Comparison of ENCODE assay signal across 15 cellular contexts in the genomic region with DNA sequence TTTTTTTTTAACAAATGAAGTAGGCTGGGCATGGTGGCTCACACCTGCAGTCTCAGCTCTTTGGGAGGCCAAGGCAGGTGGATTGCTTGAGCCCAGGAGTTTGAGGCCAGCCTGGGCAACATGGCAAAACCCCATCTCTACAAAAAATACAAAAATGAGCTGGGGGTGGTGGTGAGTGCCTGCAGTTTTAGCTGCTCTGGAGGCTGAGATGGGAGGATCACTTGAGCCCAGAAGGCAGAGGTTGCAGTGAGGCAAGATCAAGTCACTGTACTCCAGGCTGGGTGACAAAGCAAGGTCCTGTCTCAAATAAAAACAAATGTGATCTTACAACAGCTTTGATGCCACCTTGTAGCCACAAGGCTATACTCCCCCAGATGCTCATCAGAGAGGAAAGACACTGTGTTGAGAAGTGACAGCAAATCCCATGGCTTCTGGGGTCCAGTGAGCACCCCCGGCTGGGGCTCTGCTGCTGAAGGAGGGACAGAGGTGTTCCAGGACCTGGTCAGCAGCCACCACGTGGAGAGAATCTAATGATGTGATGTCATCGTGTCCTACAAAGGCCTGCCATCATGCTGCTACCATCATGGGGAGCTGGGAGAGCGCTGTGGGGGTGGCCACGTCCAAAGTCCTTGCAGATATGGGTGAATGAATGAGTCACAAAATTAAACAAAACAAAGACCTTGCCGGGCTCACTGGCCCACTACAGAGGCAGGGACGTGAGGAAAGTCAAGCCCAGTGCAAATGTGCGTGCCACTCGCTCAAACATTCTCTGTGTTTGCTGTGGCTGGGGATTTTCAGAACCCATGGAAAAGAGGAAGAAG.
DNase-seq lines count a peak whose midpoint lies in the region; ATAC-seq and TF ChIP-seq lines count a peak whose summit lies in the region.
"Had no signal": no experiment of that assay in that cellular context is flagged by ENCODE, and none has a peak within 500 bp of the region (broad histone marks: within the 10 kb centered on the region; RNA-seq: fewer than 3 reads in every experiment).

No MANE protein-coding gene starts in this region.

- intact Hi-C loops in transverse colon (cut with DNase I; ENCODE audit: low total_unique reads) = no loop called here

- TF ChIP-seq EP300 in transverse colon (IDR thresholded peaks at IDR 0.05; ENCODE audit: low read depth) = no peak

- peaks cover 5% of the 10 kb centered on the region; the same call in 1 of the 2 replicates for H3F3A ChIP-seq in GM23338 (replicated peaks; ENCODE audit: low read depth)
- peaks cover 31% of the 10 kb centered on the region for H3F3A ChIP-seq in GM23248 (ENCODE audit: insufficient read depth)

- H3K79me2 ChIP-seq in GM23338 (replicated peaks; ENCODE audit: insufficient read depth) (no peaks in the 10 kb centered on the region), GM23248 (ENCODE audit: insufficient read depth) (no peaks in the 10 kb centered on the region)

- 79% methylated on average over 9 of the region's 9 CpGs for WGBS in mesenchymal stem cell
- 94 to 95% methylated on average over 9 of the region's 9 CpGs for WGBS in GM23248 (ENCODE audit: low coverage in 1 of 2, low lambda C conversion rate in 2 of 2, missing lambda C conversion rate in 2 of 2), 2 experiments
- 79 to 100% methylated on average over 1 to 9 of the region's 9 CpGs for WGBS in transverse colon (ENCODE audit: low coverage in 1 of 2), 2 donors

- no peaks in the 10 kb centered on the region for H4K20me1 ChIP-seq in GM23338 (replicated peaks; ENCODE audit: insufficient read depth)
- no peaks in the 10 kb centered on the region for H4K20me1 ChIP-seq in GM23248 (ENCODE audit: insufficient read depth)

- H3K18ac ChIP-seq in mesenchymal stem cell (ENCODE audit: low read depth in 1 of 2, low read length in 2 of 2) = no peak overlapping the region

- H3K4me1 ChIP-seq in GM23338 (ENCODE audit: insufficient read depth) (peaks cover 23% of the 10 kb centered on the region), mesenchymal stem cell (ENCODE audit: control insufficient read depth, insufficient read depth, low read depth, low read length) (peaks cover 31% of the 10 kb centered on the region), GM23248 (ENCODE audit: insufficient read depth) (peaks cover 30% of the 10 kb centered on the region), transverse colon (peaks cover 15 to 27% (median 21%) of the 10 kb centered on the region in 4 donors)

- H3K4ac ChIP-seq in mesenchymal stem cell (ENCODE audit: low read depth in 1 of 2, low read length in 2 of 2) = no peak overlapping the region

- peaks cover 17% of the 10 kb centered on the region for H3K27me3 Mint-ChIP-seq in GM23338 (ENCODE audit: insufficient read depth, low read depth, poor library complexity)

- H3K27ac ChIP-seq in GM23338 (ENCODE audit: low read depth) (peak overlapping the region; percentile 39; the same call in 1 of the 2 replicates), mesenchymal stem cell (ENCODE audit: low read length, poor library complexity, severe bottlenecking) (no peak overlapping the region), GM23248 (no peak overlapping the region), transverse colon (no peak overlapping the region)
- H3K27ac ChIP-seq: lower lobe of right lung, PC-9, skin epidermis had no signal

- no peaks in the 10 kb centered on the region for H3K36me3 ChIP-seq in GM23338 (ENCODE audit: insufficient read depth)
- H3K36me3 ChIP-seq in mesenchymal stem cell (ENCODE audit: control insufficient read depth in 1 of 2, insufficient read depth in 2 of 2, low read depth in 1 of 2, low read length in 2 of 2) = peaks cover 41 to 60% of the 10 kb centered on the region in 2 experiments
- no peaks in the 10 kb centered on the region for H3K36me3 ChIP-seq in GM23248 (ENCODE audit: low read depth)
- peaks cover 0 to 18% (median 4%) of the 10 kb centered on the region in 4 donors for H3K36me3 ChIP-seq in transverse colon

- no peak overlapping the region for H2BK5ac ChIP-seq in mesenchymal stem cell (ENCODE audit: low read depth, low read length, poor library complexity, severe bottlenecking)

- H3K9me3 ChIP-seq in mesenchymal stem cell (ENCODE audit: control insufficient read depth, low read length) (no peaks in the 10 kb centered on the region), GM23248 (ENCODE audit: low read depth) (no peaks in the 10 kb centered on the region), transverse colon (no peaks in the 10 kb centered on the region)
- H3K9me3 ChIP-seq: lower lobe of right lung had no signal

- H3K4me3 ChIP-seq in GM23338 (no peak overlapping the region), mesenchymal stem cell (ENCODE audit: insufficient read depth in 1 of 2, low read depth in 1 of 2, low read length in 2 of 2) (no peak overlapping the region), GM23248 (no peak overlapping the region), transverse colon (no peak overlapping the region)
- H3K4me3 ChIP-seq: GM12878, lower lobe of right lung, PC-9, skin epidermis had no signal

- H3K4me1 Mint-ChIP-seq in GM23338 = peaks cover 44% of the 10 kb centered on the region

- H3K79me1 ChIP-seq in mesenchymal stem cell (replicated peaks; ENCODE audit: low read length, poor library complexity, severe bottlenecking) = peaks cover 9% of the 10 kb centered on the region

- no peak overlapping the region for H2BK120ac ChIP-seq in mesenchymal stem cell (ENCODE audit: low read depth, low read length)

- no peak overlapping the region for H4K8ac ChIP-seq in mesenchymal stem cell (ENCODE audit: low read length)

- TF ChIP-seq POLR2A in transverse colon (IDR thresholded peaks at IDR 0.05) = no peak

- H3K4me2 ChIP-seq in GM23338 = no peak overlapping the region
- no peak overlapping the region for H3K4me2 ChIP-seq in mesenchymal stem cell (ENCODE audit: low read length, poor library complexity, severe bottlenecking)
- no peak overlapping the region for H3K4me2 ChIP-seq in GM23248 (ENCODE audit: unreplicated experiment)
- H3K4me2 ChIP-seq: PC-9 had no signal

- H4K91ac ChIP-seq in mesenchymal stem cell (ENCODE audit: low read length) = no peak overlapping the region

- no peak overlapping the region for H3K23ac ChIP-seq in mesenchymal stem cell (ENCODE audit: low read length in 2 of 2)

- in situ Hi-C loops in GM23248 (cut with MboI) = loop anchor here (25.0 kb wide), 1 partner anchor 656 kb away; no protein-coding TSS in a partner anchor
- in situ Hi-C loops in transverse colon (cut with MboI; ENCODE audit: low pct_ligation_motif_present in 1 of 4, low pct_unique_long_range_greater_than_20kb in 1 of 4, low sequenced_read_pairs in 3 of 4) = loop anchor here in 1 of 4 donors (25.0 kb wide), 1 partner anchor 656 kb away; no protein-coding TSS in a partner anchor

- H3K4me3 Mint-ChIP-seq in GM23338 = no peak overlapping the region

- H3K9me2 ChIP-seq in GM23338 (ENCODE audit: insufficient read depth) (no peaks in the 10 kb centered on the region), GM23248 (ENCODE audit: insufficient read depth) (no peaks in the 10 kb centered on the region)

- no peak overlapping the region for H2AK5ac ChIP-seq in mesenchymal stem cell (ENCODE audit: low read length, severe bottlenecking)

- H3K27me3 ChIP-seq in GM23338 (ENCODE audit: insufficient read depth) (no peaks in the 10 kb centered on the region), mesenchymal stem cell (ENCODE audit: control insufficient read depth in 1 of 2, insufficient read depth in 1 of 2, low read length in 2 of 2) (no peaks in the 10 kb centered on the region), GM23248 (replicated peaks; ENCODE audit: insufficient read depth) (no peaks in the 10 kb centered on the region), transverse colon (no peaks in the 10 kb centered on the region)

- H3K36me3 Mint-ChIP-seq in GM23338 (ENCODE audit: low read depth) = peaks cover 7% of the 10 kb centered on the region; the same call in 2 of the 3 replicates

- DNase-seq in AG08396 (ENCODE audit: low spot score) = peak; percentile 35
- DNase-seq in GM23338 (ENCODE audit: low spot score) = no peak
- peak; percentile 20 for DNase-seq in astrocyte of the hippocampus (ENCODE audit: low read depth, low spot score)
- peak; percentile 24 for DNase-seq in mesenchymal stem cell
- DNase-seq in kidney glomerular epithelial cell (lab: John Stamatoyannopoulos, UW) = no peak
- no peak for DNase-seq in GM23248
- DNase-seq in transverse colon = no peak
- DNase-seq: AML-193, dermis blood vessel endothelial cell, lower lobe of right lung, NCI-H69, PC-9 had no signal

- no peak overlapping the region for H2AFZ ChIP-seq in GM23338
- H2AFZ ChIP-seq in mesenchymal stem cell (ENCODE audit: low read depth, low read length) = no peak overlapping the region
- no peak overlapping the region for H2AFZ ChIP-seq in GM23248
- H2AFZ ChIP-seq: PC-9 had no signal

- TF ChIP-seq CTCF in GM23338 (conservative IDR thresholded peaks at IDR 0.05; ENCODE audit: low read depth in 2 of 2) (no peak), transverse colon (IDR thresholded peaks at IDR 0.05) (no peak)

- H3K27ac Mint-ChIP-seq in GM23338 = no peak overlapping the region

- no peak overlapping the region for H2BK12ac ChIP-seq in mesenchymal stem cell (ENCODE audit: low read length in 2 of 2)

- H3K14ac ChIP-seq in mesenchymal stem cell (ENCODE audit: low read length in 2 of 2) = no peak overlapping the region

- no peaks in the 10 kb centered on the region for H3K9me3 Mint-ChIP-seq in GM23338

- no peak overlapping the region for H2BK15ac ChIP-seq in mesenchymal stem cell (ENCODE audit: low read depth, poor library complexity, severe bottlenecking)

- H3K9ac ChIP-seq in mesenchymal stem cell (ENCODE audit: low read length) = no peak overlapping the region
- H3K9ac ChIP-seq in GM23248 = no peak overlapping the region

- no peak for ATAC-seq in GM23338
- ATAC-seq in GM19328 (IDR thresholded peaks at IDR 0.05; ENCODE audit: unreplicated experiment) = no peak
- ATAC-seq: GM12878, lower lobe of right lung had no signal

TF ChIP-seq in GM23338, 12 proteins besides CTCF, POLR2A, EP300 and RAD21 (continues in another document):
- TF ChIP-seq ZNF331 (CRISPR knock-in tag; IDR thresholded peaks at IDR 0.05; ENCODE audit: low read depth) (no peak), ZNF114 (CRISPR knock-in tag; IDR thresholded peaks at IDR 0.05) (no peak), CREB1 (CRISPR knock-in tag; IDR thresholded peaks at IDR 0.05; ENCODE audit: low read depth) (no peak)

Comparison
In these comparisons a context has a peak if more than half of its experiments do, and no peak if none do; other contexts are left out.
1. DNase-seq: peak in AG08396 (single experiment), astrocyte of the hippocampus (single experiment) and mesenchymal stem cell (single experiment); none in GM23338 (single experiment), kidney glomerular epithelial cell (single experiment), GM23248 (single experiment) and transverse colon (single experiment).